In genomic region chr9:105678781-105679180, GRCh38 we compare ENCODE assay signal across 1 cellular context.
TF ChIP-seq lines count a peak whose summit lies in the region.

No MANE protein-coding gene starts in this region.

TF ChIP-seq in GM23338, 12 proteins besides CTCF, POLR2A, EP300 and RAD21:
- TF ChIP-seq ZNF462 (CRISPR knock-in tag; IDR thresholded peaks at IDR 0.05) = no peak
